Comparison of ENCODE assay signal across 8 cellular contexts in the genomic region with DNA sequence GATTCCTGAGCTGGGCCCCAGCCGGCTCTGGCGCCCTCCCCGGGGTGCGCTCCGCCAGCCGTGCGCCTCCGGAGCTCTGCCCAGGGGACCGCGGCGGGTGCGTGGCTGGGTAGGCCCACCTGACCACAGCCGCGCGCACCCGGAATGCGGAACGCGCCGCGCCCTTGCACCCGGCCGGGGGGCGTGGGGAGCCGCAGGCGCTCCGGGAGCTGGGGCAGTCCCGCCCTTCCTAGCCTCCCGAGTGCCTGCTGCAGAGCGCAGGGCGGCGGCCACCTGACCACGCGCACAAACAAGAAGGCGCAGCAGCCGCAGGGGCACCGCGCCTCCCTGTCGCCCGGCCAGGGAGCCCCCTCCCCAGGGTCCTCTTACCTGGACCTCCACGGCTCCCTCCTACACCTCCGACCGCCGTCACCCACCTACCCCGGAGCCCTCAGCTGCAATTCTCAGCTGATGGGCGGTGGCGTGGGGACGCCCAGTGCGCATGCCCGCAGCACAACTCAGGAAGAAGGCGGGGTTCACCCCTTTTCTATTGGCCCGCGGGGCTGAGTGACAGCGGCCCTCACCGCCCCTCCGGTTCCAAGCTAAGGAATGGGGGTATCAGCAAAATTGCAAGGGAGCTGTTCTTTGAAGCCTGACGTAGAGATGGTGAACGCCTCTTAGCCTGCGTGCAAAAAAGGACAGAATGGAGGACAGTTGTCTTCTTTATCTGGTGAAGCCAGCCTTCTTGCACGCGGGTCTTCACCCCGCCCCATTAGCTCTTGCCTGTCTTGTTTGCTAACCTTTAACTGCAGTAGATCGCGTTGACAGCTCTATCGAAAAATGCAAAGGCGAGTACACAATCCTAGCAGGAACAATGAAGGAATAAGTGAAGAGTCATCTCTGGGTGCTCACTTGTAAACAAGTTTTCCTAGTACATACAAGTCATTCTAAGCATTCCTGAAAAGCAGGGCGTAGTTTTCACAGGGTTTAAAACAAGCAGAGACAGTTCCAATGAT. TPM values are rescaled to one million over a fixed set of nuclear protein-coding genes. Genes with fewer than 3 reads are reported as not detected.
DNase-seq lines count a peak whose midpoint lies in the region; ATAC-seq, FAIRE-seq and TF ChIP-seq lines count a peak whose summit lies in the region.

A gene with protein sequence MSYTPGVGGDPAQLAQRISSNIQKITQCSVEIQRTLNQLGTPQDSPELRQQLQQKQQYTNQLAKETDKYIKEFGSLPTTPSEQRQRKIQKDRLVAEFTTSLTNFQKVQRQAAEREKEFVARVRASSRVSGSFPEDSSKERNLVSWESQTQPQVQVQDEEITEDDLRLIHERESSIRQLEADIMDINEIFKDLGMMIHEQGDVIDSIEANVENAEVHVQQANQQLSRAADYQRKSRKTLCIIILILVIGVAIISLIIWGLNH (minus strand): TSS at position 479 of the 995 bp plus-strand sequence. CDS start 9,586 bp downstream, outside the sequence.

- no TSS peak for BruUV-seq in endothelial cell of umbilical vein (replicated peaks; lab: Mats Ljungman, UMichigan)

- peaks cover 46% of the 10 kb centered on the region for H3K79me2 ChIP-seq in endothelial cell of umbilical vein (ENCODE audit: control insufficient read depth, insufficient read depth, low read length)

- H3K27ac ChIP-seq in HUES6 (ENCODE audit: low read depth, low read length) (0 out of 2 replicates have a peak within 1 kb of the TSS, but pooled peaks have one; percentile 18), endothelial cell of umbilical vein (ENCODE audit: insufficient read depth, low read depth, low read length) (peak within 1 kb of the TSS; percentile 63)

- POLR2A ChIA-PET in endothelial cell of umbilical vein (lab: Charles Lee) = no interaction called here

- H2AFZ ChIP-seq in endothelial cell of umbilical vein (ENCODE audit: low read depth, low read length) = peak within 1 kb of the TSS; percentile 99

- no peak for TF ChIP-seq CTCF in D721Med (IDR thresholded peaks at IDR 0.05; ENCODE audit: insufficient read depth, missing control alignments)
- TF ChIP-seq CTCF in endothelial cell of umbilical vein (IDR thresholded peaks at IDR 0.05; ENCODE audit: extremely low read depth in 1 of 2, insufficient read depth in 1 of 2, low read depth in 1 of 2, low read length in 2 of 2) = no peak

- dilution Hi-C loops in endothelial cell of umbilical vein (cut with MboI; ENCODE audit: extremely low pct_ligation_motif_present, low sequenced_read_pairs) = no loop called here

- CTCF ChIA-PET in endothelial cell of umbilical vein (lab: Charles Lee) = interaction anchor here (0.8 to 1.7 kb wide), 10 partner anchors 12 to 885 kb away, joined by 3 to 19 read pairs (median 4); no protein-coding TSS in a partner anchor

- H3K36me3 ChIP-seq in HUES6 (ENCODE audit: control insufficient read depth, insufficient read depth, low read length) (peaks cover 4% of the 10 kb centered on the region; the same call in 1 of the 2 replicates), endothelial cell of umbilical vein (ENCODE audit: control insufficient read depth in 2 of 2, extremely low read depth in 1 of 2, insufficient read depth in 2 of 2, low read length in 2 of 2) (peaks cover 0 to 2% of the 10 kb centered on the region in 2 experiments)

- H3K9ac ChIP-seq in HUES6 (ENCODE audit: low read length) = peak within 1 kb of the TSS; percentile 80
- H3K9ac ChIP-seq in endothelial cell of umbilical vein (replicated peaks; ENCODE audit: extremely low read depth, insufficient read depth, low read length) = peak within 1 kb of the TSS; percentile 90

- intact Hi-C loops in endothelial cell of umbilical vein (cut with micrococcal nuclease) = loop anchor here (5.0 kb wide), 1 partner anchor 299 kb away; a partner anchor contains a TSS

- peak; percentile 86 for ATAC-seq in GM21447 (IDR thresholded peaks at IDR 0.05; ENCODE audit: unreplicated experiment)

- H3K9me1 ChIP-seq in endothelial cell of umbilical vein (replicated peaks; ENCODE audit: control insufficient read depth, extremely low read depth, insufficient read depth, low read length) = no peaks in the 10 kb centered on the region

- FAIRE-seq in D721Med (lab: Jason Lieb, UNC) (no peak), endothelial cell of umbilical vein (lab: Jason Lieb, UNC) (peak; percentile 76)

- DNase-seq in D721Med (ENCODE audit: insufficient read length, low spot score) (peak; percentile 57), OCI-M1 (lab: John Stamatoyannopoulos, UW) (peak; percentile 97), activated T-cell treated with anti-CD3 and anti-CD28 coated beads for 24 hours (ENCODE audit: low read depth) (peak; percentile 84), endothelial cell of umbilical vein (ENCODE audit: low read depth, low spot score) (peak; percentile 92), midbrain (lab: John Stamatoyannopoulos, UW) (peak; percentile 96)
- DNase-seq in stimulated activated CD8-positive, alpha-beta memory T cell treated with anti-CD3 and anti-CD28 coated beads, Interleukin-15, amount 100 ng/mL, for 48 hours (ENCODE audit: low read depth in 2 of 2) = peak; percentile 81 to 83

- H3K27me3 ChIP-seq in HUES6 (ENCODE audit: control insufficient read depth, insufficient read depth, low read length) = peaks cover 10% of the 10 kb centered on the region; the same call in 1 of the 2 replicates
- peaks cover 6 to 23% of the 10 kb centered on the region in 2 experiments for H3K27me3 ChIP-seq in endothelial cell of umbilical vein (ENCODE audit: control insufficient read depth in 2 of 2, insufficient read depth in 2 of 2, low read length in 2 of 2)

- TF ChIP-seq POLR2A in endothelial cell of umbilical vein (IDR thresholded peaks at IDR 0.05; ENCODE audit: low read depth, low read length) = peak; percentile 93

- H3K9me3 ChIP-seq in HUES6 (ENCODE audit: control insufficient read depth, insufficient read depth, low read depth, low read length) (no peaks in the 10 kb centered on the region), endothelial cell of umbilical vein (replicated peaks; ENCODE audit: control insufficient read depth, insufficient read depth, low read length) (no peaks in the 10 kb centered on the region)

- no peaks in the 10 kb centered on the region for H4K20me1 ChIP-seq in endothelial cell of umbilical vein (replicated peaks; ENCODE audit: control insufficient read depth, extremely low read depth, insufficient read depth, low read length)

- H3K4me3 ChIP-seq in HUES6 (ENCODE audit: low read depth, low read length) = peak within 1 kb of the TSS; percentile 77
- peak within 1 kb of the TSS; percentile 73 to 99 (median 98) for H3K4me3 ChIP-seq in endothelial cell of umbilical vein (replicated peaks in 1 of 3; ENCODE audit: insufficient read depth in 1 of 3, low read depth in 1 of 3, low read length in 3 of 3)

- peak within 1 kb of the TSS; percentile 100 for H3K4me2 ChIP-seq in endothelial cell of umbilical vein (ENCODE audit: insufficient read depth, low read length)

- H3K4me1 ChIP-seq in HUES6 (ENCODE audit: control insufficient read depth, insufficient read depth, low read length) = peaks cover 10% of the 10 kb centered on the region
- peaks cover 26% of the 10 kb centered on the region for H3K4me1 ChIP-seq in endothelial cell of umbilical vein (ENCODE audit: control insufficient read depth, extremely low read depth, insufficient read depth, low read length)

TF ChIP-seq in endothelial cell of umbilical vein, 7 proteins besides CTCF, POLR2A, EP300 and RAD21:
- TF ChIP-seq JUN (IDR thresholded peaks at IDR 0.05; ENCODE audit: borderline replicate concordance, insufficient read depth, insufficient read length, low read depth) (no peak), EZH2 (IDR thresholded peaks at IDR 0.05; ENCODE audit: borderline replicate concordance, low read depth, low read length, severe bottlenecking) (no peak), GATA2 (IDR thresholded peaks at IDR 0.05; ENCODE audit: insufficient read depth, insufficient read length, low read depth, low read length) (no peak), FOS (IDR thresholded peaks at IDR 0.05; ENCODE audit: borderline replicate concordance, insufficient read depth, low read length) (no peak), POLR2AphosphoS5 (IDR thresholded peaks at IDR 0.05; ENCODE audit: insufficient read depth, low read depth, low read length) (peak; percentile 84)
- TF ChIP-seq, protein P1, sequence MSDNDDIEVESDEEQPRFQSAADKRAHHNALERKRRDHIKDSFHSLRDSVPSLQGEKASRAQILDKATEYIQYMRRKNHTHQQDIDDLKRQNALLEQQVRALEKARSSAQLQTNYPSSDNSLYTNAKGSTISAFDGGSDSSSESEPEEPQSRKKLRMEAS (IDR thresholded peaks at IDR 0.05; ENCODE audit: insufficient read depth, insufficient read length) = no peak

RNA-seq across cellular contexts. Expression of the gene that starts here (rescaled TPM):
- 42.5 and 45.5 TPM in 2 replicates for total RNA-seq in endothelial cell of umbilical vein
- 9.2 and 13.4 TPM in 2 replicates for polyA plus RNA-seq in endothelial cell of umbilical vein
- 23.1 and 24.0 TPM in 2 replicates for polyA plus RNA-seq in endothelial cell of umbilical vein (2011; cell fraction: cytosol; rRNA removed)
- polyA plus RNA-seq in endothelial cell of umbilical vein (2011; cell fraction: nucleus; rRNA removed) = 25.6 and 31.9 TPM in 2 replicates
- polyA plus RNA-seq in endothelial cell of umbilical vein (2012) = 39.9 and 43.9 TPM in 2 replicates
- polyA minus RNA-seq in endothelial cell of umbilical vein = 39.6 and 39.8 TPM in 2 replicates
- 5.1 TPM for polyA minus RNA-seq in endothelial cell of umbilical vein (2011; cell fraction: cytosol; rRNA and poly(A)+ RNA removed)
- polyA minus RNA-seq in endothelial cell of umbilical vein (2011; cell fraction: nucleus; rRNA and poly(A)+ RNA removed) = 29.2 and 38.3 TPM in 2 replicates

Comparison
In these comparisons a context has a peak if more than half of its experiments do, and no peak if none do; other contexts are left out.
1. Peak in every context shown above with its lines: DNase-seq, ATAC-seq, H3K4me3 ChIP-seq and H3K27ac ChIP-seq.